Comparison of ENCODE assay signal across 24 cellular contexts in genomic region chrX:9147086-9147485, GRCh38.
DNase-seq lines count a peak whose midpoint lies in the region; ATAC-seq and TF ChIP-seq lines count a peak whose summit lies in the region.
"Had no signal": no experiment of that assay in that cellular context is flagged by ENCODE, and none has a peak within 500 bp of the region (broad histone marks: within the 10 kb centered on the region; RNA-seq: fewer than 3 reads in every experiment).

No MANE protein-coding gene starts in this region.

- H3K9ac ChIP-seq in H9 (ENCODE audit: extremely low read depth, insufficient read length, low read length) (no peak overlapping the region), iPS-18a (ENCODE audit: low read length) (peak overlapping the region; percentile 56)

- H2BK15ac ChIP-seq in H9 (ENCODE audit: low read depth, low read length) = no peak overlapping the region

- no peak overlapping the region for H3K18ac ChIP-seq in H9 (ENCODE audit: insufficient read length, low read depth, low read length)

- no peak overlapping the region for H2AK5ac ChIP-seq in H9 (ENCODE audit: insufficient read length, low read length)

- H3K4me3 ChIP-seq in SJCRH30 (peak overlapping the region; percentile 47), iPS-18a (ENCODE audit: low read length) (peak overlapping the region; percentile 37), heart left ventricle (no peak overlapping the region)
- H3K4me3 ChIP-seq: A549 had no signal

- H3K56ac ChIP-seq in H9 (ENCODE audit: insufficient read length, low read depth, low read length) = no peak overlapping the region

- ATAC-seq in GM18873 (IDR thresholded peaks at IDR 0.05; ENCODE audit: low FRiP score, unreplicated experiment) (no peak), heart left ventricle (no peak)
- ATAC-seq: A549, T-cell had no signal

- no peaks in the 10 kb centered on the region for H3K79me1 ChIP-seq in H9 (ENCODE audit: insufficient read depth, low read depth, low read length, poor library complexity, severe bottlenecking)

- no peak overlapping the region for H3T11ph ChIP-seq in H9 (ENCODE audit: low read length)

- H3K9me3 ChIP-seq in H9 (ENCODE audit: control insufficient read depth, low read depth, low read length) (peaks cover 18% of the 10 kb centered on the region), SJCRH30 (replicated peaks) (peaks cover 4% of the 10 kb centered on the region), iPS-18a (ENCODE audit: control insufficient read depth, low read depth, low read length) (peaks cover 14% of the 10 kb centered on the region), heart left ventricle (peaks cover 0 to 4% (median 0%) of the 10 kb centered on the region in 12 donors)

- DNase-seq in H9 = no peak
- no peak for DNase-seq in SJCRH30
- DNase-seq in NCI-H128 (lab: John Stamatoyannopoulos, UW; ENCODE audit: unreplicated experiment) = no peak
- no peak for DNase-seq in heart left ventricle
- DNase-seq in ureter (ENCODE audit: low spot score) = no peak
- DNase-seq: AML-193; CD4-positive, alpha-beta memory T cell; COR-L47; DMS53; GDM1; NCI-H1048; NCI-H1417 treated with DMSO at 0.1 percent for 48 hours; NCI-H1694 treated with DMSO at 0.1 percent for 48 hours; NCI-H2081 treated with DMSO at 0.1 percent for 48 hours; NCI-H2171; NCI-H524; NCI-H82; NK-92 treated with Interleukin-12 subunit alpha and Interleukin-12 subunit beta, amount 100 ng/mL, for 24 hours; Right ventricle myocardium superior; RPMI8226; T-cell had no signal

- peak overlapping the region; percentile 76 for H2BK120ac ChIP-seq in H9 (ENCODE audit: low read depth, low read length, poor library complexity, severe bottlenecking)

- H3K4me1 Mint-ChIP-seq in H9 = peaks cover 54 to 60% of the 10 kb centered on the region in 2 experiments
- H3K4me1 Mint-ChIP-seq: CD4-positive, alpha-beta memory T cell had no signal

- peaks cover 1% of the 10 kb centered on the region for H3K27me3 Mint-ChIP-seq in H9 (ENCODE audit: low read depth)
- H3K27me3 Mint-ChIP-seq: CD4-positive, alpha-beta memory T cell had no signal

- H4K5ac ChIP-seq in H9 (ENCODE audit: insufficient read length, low read depth, low read length) = no peak overlapping the region

- H3K36me3 ChIP-seq in SJCRH30 = no peaks in the 10 kb centered on the region
- H3K36me3 ChIP-seq in iPS-18a (ENCODE audit: control insufficient read depth, low read depth, low read length) = no peaks in the 10 kb centered on the region
- no peaks in the 10 kb centered on the region for H3K36me3 ChIP-seq in heart left ventricle

- no peak overlapping the region for H3K14ac ChIP-seq in H9 (ENCODE audit: insufficient read depth, low read length)

- H3K36me3 Mint-ChIP-seq in H9 (ENCODE audit: insufficient read depth in 1 of 3, low read depth in 3 of 3) = peaks cover 9 to 10% (median 9%) of the 10 kb centered on the region in 3 experiments; a peak in 6 of 7 replicates
- H3K36me3 Mint-ChIP-seq: CD4-positive, alpha-beta memory T cell; T-cell had no signal

- TF ChIP-seq CTCF in H9 (conservative IDR thresholded peaks at IDR 0.05) = no peak
- TF ChIP-seq CTCF in heart left ventricle (IDR thresholded peaks at IDR 0.05) = no peak

- H4K20me1 ChIP-seq in H9 (ENCODE audit: control insufficient read depth, insufficient read depth, insufficient read length) = no peaks in the 10 kb centered on the region

- H2BK5ac ChIP-seq in H9 (ENCODE audit: insufficient read length, low read length) = no peak overlapping the region

- H3K4me1 ChIP-seq in H9 (ENCODE audit: insufficient read depth, low read length) (peaks cover 13% of the 10 kb centered on the region), SJCRH30 (peaks cover 34% of the 10 kb centered on the region), iPS-18a (ENCODE audit: control insufficient read depth, low read depth, low read length) (peaks cover 58% of the 10 kb centered on the region), heart left ventricle (peaks cover 0 to 3% (median 0%) of the 10 kb centered on the region in 12 donors)

- intact Hi-C loops in heart left ventricle (cut with DNase I) = no loop called here

- TF ChIP-seq POLR2A in heart left ventricle (IDR thresholded peaks at IDR 0.05) = no peak

- no peak overlapping the region for H2AFZ ChIP-seq in H9 (ENCODE audit: low read length)

- H3K27ac ChIP-seq in H9 (ENCODE audit: insufficient read length, low read depth, low read length) = no peak overlapping the region
- H3K27ac ChIP-seq in SJCRH30 = peak overlapping the region; percentile 76
- peak overlapping the region; percentile 77 for H3K27ac ChIP-seq in iPS-18a (ENCODE audit: low read length)
- no peak overlapping the region for H3K27ac ChIP-seq in heart left ventricle

- no peak overlapping the region for H3K4me3 Mint-ChIP-seq in H9
- H3K4me3 Mint-ChIP-seq: CD4-positive, alpha-beta memory T cell; T-cell had no signal

- no peaks in the 10 kb centered on the region for H3K23me2 ChIP-seq in H9 (ENCODE audit: insufficient read length, low read depth, low read length, poor library complexity, severe bottlenecking)

- H2BK20ac ChIP-seq in H9 (ENCODE audit: low read depth, low read length, poor library complexity, severe bottlenecking) = peak overlapping the region; percentile 32

- 0 out of 2 replicates have a peak, but pooled peaks cover 2% of the 10 kb centered on the region for H3K27me3 ChIP-seq in H9 (ENCODE audit: insufficient read depth, low read length)
- no peaks in the 10 kb centered on the region for H3K27me3 ChIP-seq in SJCRH30
- no peaks in the 10 kb centered on the region for H3K27me3 ChIP-seq in iPS-18a (ENCODE audit: control insufficient read depth, insufficient read depth, low read length)
- peaks cover 0 to 14% (median 0%) of the 10 kb centered on the region in 9 donors for H3K27me3 ChIP-seq in heart left ventricle

- H2BK12ac ChIP-seq in H9 (ENCODE audit: insufficient read length, low read depth, low read length) = no peak overlapping the region

- H3K4me2 ChIP-seq in H9 (ENCODE audit: insufficient read depth, insufficient read length, low read length) = peak overlapping the region; percentile 35
- H3K4me2 ChIP-seq: A549 had no signal

- H3K4ac ChIP-seq in H9 (ENCODE audit: low read depth, low read length) = no peak overlapping the region

- H3K9me3 Mint-ChIP-seq in H9 = peaks cover 13 to 50% of the 10 kb centered on the region in 2 experiments

- no peaks in the 10 kb centered on the region for H3K79me2 ChIP-seq in H9 (ENCODE audit: insufficient read depth, low read length)

- no peak overlapping the region for H4K91ac ChIP-seq in H9 (ENCODE audit: insufficient read length, low read depth, low read length)

- WGBS in H9 (ENCODE audit: extremely low coverage, insufficient read length, low lambda C conversion rate) = no CpG with 5 or more reads among the region's 5 CpGs
- 62 to 89% (median 81%) methylated on average over 5 of the region's 5 CpGs for WGBS in heart left ventricle, 4 donors

- peak overlapping the region in 2 of 3 experiments; percentile 29 to 72; a peak in 3 of 7 replicates for H3K27ac Mint-ChIP-seq in H9
- H3K27ac Mint-ChIP-seq: CD4-positive, alpha-beta memory T cell; T-cell had no signal

- H3K23ac ChIP-seq in H9 (ENCODE audit: insufficient read length, low read depth, low read length) = no peak overlapping the region

- H4K8ac ChIP-seq in H9 (replicated peaks; ENCODE audit: insufficient read length, low read depth, low read length) = no peak overlapping the region

Comparison
In these comparisons a context has a peak if more than half of its experiments do, and no peak if none do; other contexts are left out.
1. H3K27ac ChIP-seq: peak in SJCRH30 (single experiment) and iPS-18a (single experiment); none in H9 (single experiment) and heart left ventricle (0 of 12).
2. H3K4me3 ChIP-seq: peak in SJCRH30 (single experiment) and iPS-18a (single experiment); none in heart left ventricle (0 of 12).